Comparison of ENCODE assay signal across 8 cellular contexts in the genomic region with DNA sequence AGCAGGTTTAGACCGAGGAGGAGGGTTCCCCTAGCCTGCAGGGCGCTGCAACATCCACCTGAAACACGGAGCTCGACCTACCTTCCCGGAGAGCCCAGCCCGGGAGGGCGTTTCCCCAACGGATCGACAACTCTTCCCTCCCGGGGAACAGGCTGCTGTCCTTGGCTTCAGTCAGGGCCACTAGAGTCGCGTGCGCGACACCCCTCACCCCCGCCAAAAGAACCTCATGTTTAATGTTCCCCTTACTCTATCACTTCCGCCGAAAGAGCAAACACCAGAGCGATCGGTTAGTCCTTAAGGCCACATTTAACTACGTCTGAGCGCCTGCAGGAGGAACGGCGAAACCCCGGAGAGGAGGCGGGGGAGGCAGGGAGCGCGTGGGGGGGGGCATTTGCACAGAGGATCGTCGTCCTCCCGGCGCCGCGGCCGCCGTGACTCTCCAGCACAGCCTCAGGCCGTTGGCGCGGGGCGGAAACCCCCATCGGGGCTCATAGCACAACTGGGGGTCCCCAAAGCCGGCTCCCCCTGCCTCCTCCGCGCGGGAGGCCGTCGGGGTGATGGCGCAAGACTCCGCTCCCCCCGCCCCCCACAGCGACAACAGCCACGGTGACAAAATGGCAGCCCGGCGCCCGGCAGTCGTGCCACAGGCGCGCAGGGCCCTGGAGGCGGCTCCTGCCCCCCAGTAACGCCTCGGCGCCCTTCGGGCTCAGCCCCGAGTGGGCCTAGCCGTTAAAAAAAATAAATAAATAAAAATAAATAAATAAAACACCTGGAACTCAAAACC.
DNase-seq lines count a peak whose midpoint lies in the region; ATAC-seq and TF ChIP-seq lines count a peak whose summit lies in the region.

No MANE protein-coding gene starts in this region.

- H3K27ac ChIP-seq in WERI-Rb-1 = peak overlapping the region; percentile 100

- peak; percentile 27 for ATAC-seq in GM19468 (IDR thresholded peaks at IDR 0.05; ENCODE audit: extremely low read depth, unreplicated experiment)

- in situ Hi-C loops in T47D (cut with HindIII; ENCODE audit: low pct_unique_long_range_greater_than_20kb, low sequenced_read_pairs) = no loop called here

- H3K4me3 ChIP-seq in WERI-Rb-1 (ENCODE audit: low read depth, low read length) = peak overlapping the region; percentile 98

- H3K36me3 ChIP-seq in WERI-Rb-1 = peaks cover 33% of the 10 kb centered on the region

- no peak for TF ChIP-seq CTCF in WERI-Rb-1 (IDR thresholded peaks at IDR 0.05; ENCODE audit: low read depth, low read length)

- DNase-seq in CD1c-positive myeloid dendritic cell (ENCODE audit: extremely low spot score) (peak; percentile 86), NCI-H1092 treated with DMSO at 0.1 percent for 48 hours (lab: John Stamatoyannopoulos, UW) (peak; percentile 54), WERI-Rb-1 (peak; percentile 62), T47D (ENCODE audit: low read depth in 1 of 2, low spot score in 1 of 2) (peak; percentile 51 to 77), inferior parietal cortex (ENCODE audit: extremely low spot score) (peak; percentile 65), NCI-H524 treated with DMSO at 0.1 percent for 48 hours (lab: John Stamatoyannopoulos, UW) (no peak)
- peak; percentile 51 to 61 for DNase-seq in stimulated activated CD4-positive, alpha-beta T cell treated with anti-CD3 and anti-CD28 coated beads, Interleukin-12 subunit alpha, Interleukin-12 subunit beta, amount 100 ng/mL, for 24 hours (ENCODE audit: low read depth in 2 of 2)

- H3K27me3 ChIP-seq in WERI-Rb-1 (ENCODE audit: insufficient read depth, low read depth, severe bottlenecking) = no peaks in the 10 kb centered on the region

- H3K9me3 ChIP-seq in WERI-Rb-1 (ENCODE audit: severe bottlenecking) = no peaks in the 10 kb centered on the region
